Comparison of ENCODE assay signal across 1 cellular context in genomic region chr17:63573634-63574033, GRCh38.
TF ChIP-seq lines count a peak whose summit lies in the region.

No MANE protein-coding gene starts in this region.

TF ChIP-seq in HepG2, 621 proteins besides CTCF, POLR2A, EP300 and RAD21 (continues in another document):
- TF ChIP-seq, protein P1, sequence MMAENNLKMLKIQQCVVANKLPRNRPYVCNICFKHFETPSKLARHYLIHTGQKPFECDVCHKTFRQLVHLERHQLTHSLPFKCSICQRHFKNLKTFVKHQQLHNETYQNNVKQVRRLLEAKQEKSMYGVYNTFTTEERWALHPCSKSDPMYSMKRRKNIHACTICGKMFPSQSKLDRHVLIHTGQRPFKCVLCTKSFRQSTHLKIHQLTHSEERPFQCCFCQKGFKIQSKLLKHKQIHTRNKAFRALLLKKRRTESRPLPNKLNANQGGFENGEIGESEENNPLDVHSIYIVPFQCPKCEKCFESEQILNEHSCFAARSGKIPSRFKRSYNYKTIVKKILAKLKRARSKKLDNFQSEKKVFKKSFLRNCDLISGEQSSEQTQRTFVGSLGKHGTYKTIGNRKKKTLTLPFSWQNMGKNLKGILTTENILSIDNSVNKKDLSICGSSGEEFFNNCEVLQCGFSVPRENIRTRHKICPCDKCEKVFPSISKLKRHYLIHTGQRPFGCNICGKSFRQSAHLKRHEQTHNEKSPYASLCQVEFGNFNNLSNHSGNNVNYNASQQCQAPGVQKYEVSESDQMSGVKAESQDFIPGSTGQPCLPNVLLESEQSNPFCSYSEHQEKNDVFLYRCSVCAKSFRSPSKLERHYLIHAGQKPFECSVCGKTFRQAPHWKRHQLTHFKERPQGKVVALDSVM (CRISPR knock-in tag; IDR thresholded peaks at IDR 0.05) = peak; percentile 28; the same call in 1 of the 2 replicates
- TF ChIP-seq ZNF264 (CRISPR knock-in tag; IDR thresholded peaks at IDR 0.05) (no peak), ZNF205 (CRISPR knock-in tag; IDR thresholded peaks at IDR 0.05) (no peak), ZNF773 (CRISPR knock-in tag; IDR thresholded peaks at IDR 0.05; ENCODE audit: borderline replicate concordance) (no peak), ZNF33B (CRISPR knock-in tag; IDR thresholded peaks at IDR 0.05) (no peak), MXD4 (CRISPR knock-in tag; IDR thresholded peaks at IDR 0.05) (no peak), ZSCAN21 (CRISPR knock-in tag; IDR thresholded peaks at IDR 0.05; ENCODE audit: borderline replicate concordance) (no peak), EZH2 (conservative IDR thresholded peaks at IDR 0.05; ENCODE audit: low read depth, low read length) (no peak), NFE2L2 (IDR thresholded peaks at IDR 0.05; ENCODE audit: low read length) (no peak), ZNF639 (CRISPR knock-in tag; conservative IDR thresholded peaks at IDR 0.05) (no peak), SMC3 (IDR thresholded peaks at IDR 0.05; ENCODE audit: low read length) (peak; percentile 40; the same call in 1 of the 2 replicates), ZNF816 (CRISPR knock-in tag; IDR thresholded peaks at IDR 0.05; ENCODE audit: borderline replicate concordance) (no peak), ETV6 (CRISPR knock-in tag; conservative IDR thresholded peaks at IDR 0.05) (no peak), HOXA9 (CRISPR knock-in tag; IDR thresholded peaks at IDR 0.05; ENCODE audit: borderline replicate concordance) (no peak), HINFP (CRISPR knock-in tag; IDR thresholded peaks at IDR 0.05; ENCODE audit: low read depth) (no peak), ZNF44 (CRISPR knock-in tag; IDR thresholded peaks at IDR 0.05) (no peak), YY1 (IDR thresholded peaks at IDR 0.05; ENCODE audit: insufficient read depth, insufficient replicate concordance, low read depth, low read length) (no peak), HNRNPUL1 (IDR thresholded peaks at IDR 0.05; ENCODE audit: low read depth, low read length) (no peak), ZNF446 (CRISPR knock-in tag; IDR thresholded peaks at IDR 0.05) (no peak), STAG1 (CRISPR knock-in tag; IDR thresholded peaks at IDR 0.05) (peak; percentile 47), ZSCAN30 (CRISPR knock-in tag; IDR thresholded peaks at IDR 0.05) (no peak), NCOR1 (IDR thresholded peaks at IDR 0.05; ENCODE audit: borderline replicate concordance, low read length) (no peak), ATAD3A (CRISPR knock-in tag; IDR thresholded peaks at IDR 0.05) (no peak), HIC2 (CRISPR knock-in tag; IDR thresholded peaks at IDR 0.05; ENCODE audit: low read depth) (no peak), DPF2 (CRISPR knock-in tag; IDR thresholded peaks at IDR 0.05; ENCODE audit: borderline replicate concordance, low read depth) (no peak), ZNF839 (CRISPR knock-in tag; IDR thresholded peaks at IDR 0.05; ENCODE audit: borderline replicate concordance) (no peak), ZNF124 (CRISPR knock-in tag; IDR thresholded peaks at IDR 0.05) (no peak), ZNF589 (CRISPR knock-in tag; conservative IDR thresholded peaks at IDR 0.05) (no peak)
- TF ChIP-seq, protein P2, sequence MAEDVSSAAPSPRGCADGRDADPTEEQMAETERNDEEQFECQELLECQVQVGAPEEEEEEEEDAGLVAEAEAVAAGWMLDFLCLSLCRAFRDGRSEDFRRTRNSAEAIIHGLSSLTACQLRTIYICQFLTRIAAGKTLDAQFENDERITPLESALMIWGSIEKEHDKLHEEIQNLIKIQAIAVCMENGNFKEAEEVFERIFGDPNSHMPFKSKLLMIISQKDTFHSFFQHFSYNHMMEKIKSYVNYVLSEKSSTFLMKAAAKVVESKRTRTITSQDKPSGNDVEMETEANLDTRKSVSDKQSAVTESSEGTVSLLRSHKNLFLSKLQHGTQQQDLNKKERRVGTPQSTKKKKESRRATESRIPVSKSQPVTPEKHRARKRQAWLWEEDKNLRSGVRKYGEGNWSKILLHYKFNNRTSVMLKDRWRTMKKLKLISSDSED (CRISPR knock-in tag; IDR thresholded peaks at IDR 0.05) = no peak
- TF ChIP-seq, protein P3, sequence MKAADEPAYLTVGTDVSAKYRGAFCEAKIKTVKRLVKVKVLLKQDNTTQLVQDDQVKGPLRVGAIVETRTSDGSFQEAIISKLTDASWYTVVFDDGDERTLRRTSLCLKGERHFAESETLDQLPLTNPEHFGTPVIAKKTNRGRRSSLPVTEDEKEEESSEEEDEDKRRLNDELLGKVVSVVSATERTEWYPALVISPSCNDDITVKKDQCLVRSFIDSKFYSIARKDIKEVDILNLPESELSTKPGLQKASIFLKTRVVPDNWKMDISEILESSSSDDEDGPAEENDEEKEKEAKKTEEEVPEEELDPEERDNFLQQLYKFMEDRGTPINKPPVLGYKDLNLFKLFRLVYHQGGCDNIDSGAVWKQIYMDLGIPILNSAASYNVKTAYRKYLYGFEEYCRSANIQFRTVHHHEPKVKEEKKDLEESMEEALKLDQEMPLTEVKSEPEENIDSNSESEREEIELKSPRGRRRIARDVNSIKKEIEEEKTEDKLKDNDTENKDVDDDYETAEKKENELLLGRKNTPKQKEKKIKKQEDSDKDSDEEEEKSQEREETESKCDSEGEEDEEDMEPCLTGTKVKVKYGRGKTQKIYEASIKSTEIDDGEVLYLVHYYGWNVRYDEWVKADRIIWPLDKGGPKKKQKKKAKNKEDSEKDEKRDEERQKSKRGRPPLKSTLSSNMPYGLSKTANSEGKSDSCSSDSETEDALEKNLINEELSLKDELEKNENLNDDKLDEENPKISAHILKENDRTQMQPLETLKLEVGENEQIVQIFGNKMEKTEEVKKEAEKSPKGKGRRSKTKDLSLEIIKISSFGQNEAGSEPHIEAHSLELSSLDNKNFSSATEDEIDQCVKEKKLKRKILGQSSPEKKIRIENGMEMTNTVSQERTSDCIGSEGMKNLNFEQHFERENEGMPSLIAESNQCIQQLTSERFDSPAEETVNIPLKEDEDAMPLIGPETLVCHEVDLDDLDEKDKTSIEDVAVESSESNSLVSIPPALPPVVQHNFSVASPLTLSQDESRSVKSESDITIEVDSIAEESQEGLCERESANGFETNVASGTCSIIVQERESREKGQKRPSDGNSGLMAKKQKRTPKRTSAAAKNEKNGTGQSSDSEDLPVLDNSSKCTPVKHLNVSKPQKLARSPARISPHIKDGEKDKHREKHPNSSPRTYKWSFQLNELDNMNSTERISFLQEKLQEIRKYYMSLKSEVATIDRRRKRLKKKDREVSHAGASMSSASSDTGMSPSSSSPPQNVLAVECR (CRISPR knock-in tag; IDR thresholded peaks at IDR 0.05; ENCODE audit: borderline replicate concordance) = no peak
- TF ChIP-seq, protein P4, sequence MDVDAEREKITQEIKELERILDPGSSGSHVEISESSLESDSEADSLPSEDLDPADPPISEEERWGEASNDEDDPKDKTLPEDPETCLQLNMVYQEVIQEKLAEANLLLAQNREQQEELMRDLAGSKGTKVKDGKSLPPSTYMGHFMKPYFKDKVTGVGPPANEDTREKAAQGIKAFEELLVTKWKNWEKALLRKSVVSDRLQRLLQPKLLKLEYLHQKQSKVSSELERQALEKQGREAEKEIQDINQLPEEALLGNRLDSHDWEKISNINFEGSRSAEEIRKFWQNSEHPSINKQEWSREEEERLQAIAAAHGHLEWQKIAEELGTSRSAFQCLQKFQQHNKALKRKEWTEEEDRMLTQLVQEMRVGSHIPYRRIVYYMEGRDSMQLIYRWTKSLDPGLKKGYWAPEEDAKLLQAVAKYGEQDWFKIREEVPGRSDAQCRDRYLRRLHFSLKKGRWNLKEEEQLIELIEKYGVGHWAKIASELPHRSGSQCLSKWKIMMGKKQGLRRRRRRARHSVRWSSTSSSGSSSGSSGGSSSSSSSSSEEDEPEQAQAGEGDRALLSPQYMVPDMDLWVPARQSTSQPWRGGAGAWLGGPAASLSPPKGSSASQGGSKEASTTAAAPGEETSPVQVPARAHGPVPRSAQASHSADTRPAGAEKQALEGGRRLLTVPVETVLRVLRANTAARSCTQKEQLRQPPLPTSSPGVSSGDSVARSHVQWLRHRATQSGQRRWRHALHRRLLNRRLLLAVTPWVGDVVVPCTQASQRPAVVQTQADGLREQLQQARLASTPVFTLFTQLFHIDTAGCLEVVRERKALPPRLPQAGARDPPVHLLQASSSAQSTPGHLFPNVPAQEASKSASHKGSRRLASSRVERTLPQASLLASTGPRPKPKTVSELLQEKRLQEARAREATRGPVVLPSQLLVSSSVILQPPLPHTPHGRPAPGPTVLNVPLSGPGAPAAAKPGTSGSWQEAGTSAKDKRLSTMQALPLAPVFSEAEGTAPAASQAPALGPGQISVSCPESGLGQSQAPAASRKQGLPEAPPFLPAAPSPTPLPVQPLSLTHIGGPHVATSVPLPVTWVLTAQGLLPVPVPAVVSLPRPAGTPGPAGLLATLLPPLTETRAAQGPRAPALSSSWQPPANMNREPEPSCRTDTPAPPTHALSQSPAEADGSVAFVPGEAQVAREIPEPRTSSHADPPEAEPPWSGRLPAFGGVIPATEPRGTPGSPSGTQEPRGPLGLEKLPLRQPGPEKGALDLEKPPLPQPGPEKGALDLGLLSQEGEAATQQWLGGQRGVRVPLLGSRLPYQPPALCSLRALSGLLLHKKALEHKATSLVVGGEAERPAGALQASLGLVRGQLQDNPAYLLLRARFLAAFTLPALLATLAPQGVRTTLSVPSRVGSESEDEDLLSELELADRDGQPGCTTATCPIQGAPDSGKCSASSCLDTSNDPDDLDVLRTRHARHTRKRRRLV (CRISPR knock-in tag; IDR thresholded peaks at IDR 0.05) = no peak
- TF ChIP-seq, protein P5, sequence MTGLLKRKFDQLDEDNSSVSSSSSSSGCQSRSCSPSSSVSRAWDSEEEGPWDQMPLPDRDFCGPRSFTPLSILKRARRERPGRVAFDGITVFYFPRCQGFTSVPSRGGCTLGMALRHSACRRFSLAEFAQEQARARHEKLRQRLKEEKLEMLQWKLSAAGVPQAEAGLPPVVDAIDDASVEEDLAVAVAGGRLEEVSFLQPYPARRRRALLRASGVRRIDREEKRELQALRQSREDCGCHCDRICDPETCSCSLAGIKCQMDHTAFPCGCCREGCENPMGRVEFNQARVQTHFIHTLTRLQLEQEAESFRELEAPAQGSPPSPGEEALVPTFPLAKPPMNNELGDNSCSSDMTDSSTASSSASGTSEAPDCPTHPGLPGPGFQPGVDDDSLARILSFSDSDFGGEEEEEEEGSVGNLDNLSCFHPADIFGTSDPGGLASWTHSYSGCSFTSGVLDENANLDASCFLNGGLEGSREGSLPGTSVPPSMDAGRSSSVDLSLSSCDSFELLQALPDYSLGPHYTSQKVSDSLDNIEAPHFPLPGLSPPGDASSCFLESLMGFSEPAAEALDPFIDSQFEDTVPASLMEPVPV (CRISPR knock-in tag; IDR thresholded peaks at IDR 0.05) = no peak
